Comparison of ENCODE assay signal across 1 cellular context in genomic region chr9:135680091-135680490, GRCh38.
TF ChIP-seq lines count a peak whose summit lies in the region.

No MANE protein-coding gene starts in this region.

TF ChIP-seq in A549, 52 proteins besides CTCF, POLR2A, EP300 and RAD21:
- TF ChIP-seq REST (IDR thresholded peaks at IDR 0.05) (no peak), RARB (CRISPR knock-in tag; IDR thresholded peaks at IDR 0.05) (no peak)
